Comparison of ENCODE assay signal across 1 cellular context in the genomic region with DNA sequence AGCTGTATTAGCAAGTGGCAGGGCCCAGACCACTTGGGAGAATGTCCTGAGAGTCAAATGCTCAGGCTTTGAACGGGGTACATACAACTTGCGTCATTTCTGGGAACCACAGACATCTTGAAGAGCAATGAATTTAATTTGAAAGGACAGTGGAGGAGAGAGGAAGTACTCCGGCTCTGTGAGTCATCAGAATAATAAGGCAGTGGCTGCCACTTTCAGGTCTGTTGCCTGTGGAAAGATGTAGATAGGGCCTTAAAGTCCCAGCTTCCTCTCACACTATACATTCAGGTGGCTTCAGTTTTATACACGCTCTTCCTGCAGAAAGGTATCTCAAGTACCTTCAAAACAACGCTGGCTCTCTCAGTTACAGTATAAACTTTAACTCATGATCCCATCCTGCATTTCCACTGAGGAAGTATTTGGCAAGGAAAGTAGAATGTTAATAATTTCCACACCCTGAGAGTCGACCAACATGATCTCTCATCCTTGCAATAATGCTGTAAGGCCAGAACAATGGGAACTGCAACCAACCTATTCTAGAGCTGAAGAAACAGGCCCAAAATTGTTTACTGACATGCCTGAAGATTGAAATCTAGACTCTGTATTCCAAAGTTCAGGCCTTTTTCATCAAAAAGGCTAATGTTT.
TF ChIP-seq lines count a peak whose summit lies in the region.

No MANE protein-coding gene starts in this region.

TF ChIP-seq in GM12878, 131 proteins besides CTCF, POLR2A, EP300 and RAD21 (continued from another document):
- TF ChIP-seq, protein P1, sequence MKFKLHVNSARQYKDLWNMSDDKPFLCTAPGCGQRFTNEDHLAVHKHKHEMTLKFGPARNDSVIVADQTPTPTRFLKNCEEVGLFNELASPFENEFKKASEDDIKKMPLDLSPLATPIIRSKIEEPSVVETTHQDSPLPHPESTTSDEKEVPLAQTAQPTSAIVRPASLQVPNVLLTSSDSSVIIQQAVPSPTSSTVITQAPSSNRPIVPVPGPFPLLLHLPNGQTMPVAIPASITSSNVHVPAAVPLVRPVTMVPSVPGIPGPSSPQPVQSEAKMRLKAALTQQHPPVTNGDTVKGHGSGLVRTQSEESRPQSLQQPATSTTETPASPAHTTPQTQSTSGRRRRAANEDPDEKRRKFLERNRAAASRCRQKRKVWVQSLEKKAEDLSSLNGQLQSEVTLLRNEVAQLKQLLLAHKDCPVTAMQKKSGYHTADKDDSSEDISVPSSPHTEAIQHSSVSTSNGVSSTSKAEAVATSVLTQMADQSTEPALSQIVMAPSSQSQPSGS (IDR thresholded peaks at IDR 0.05; ENCODE audit: low read length) = no peak
- no peak for TF ChIP-seq SMC3 (IDR thresholded peaks at IDR 0.05; ENCODE audit: borderline replicate concordance, low read length)
- no peak for TF ChIP-seq WRNIP1 (IDR thresholded peaks at IDR 0.05; ENCODE audit: borderline replicate concordance, low read depth, low read length)
- no peak for TF ChIP-seq HDAC2 (IDR thresholded peaks at IDR 0.05)
- no peak for TF ChIP-seq RB1 (IDR thresholded peaks at IDR 0.05; ENCODE audit: borderline replicate concordance)
